Comparison of ENCODE assay signal across 1 cellular context in genomic region chr1:232949636-232950196, GRCh38.
TF ChIP-seq lines count a peak whose summit lies in the region.

No MANE protein-coding gene starts in this region.

TF ChIP-seq in HepG2, 621 proteins besides CTCF, POLR2A, EP300 and RAD21 (continued from another document):
- TF ChIP-seq PBX3 (CRISPR knock-in tag; IDR thresholded peaks at IDR 0.05; ENCODE audit: borderline replicate concordance): no peak
- no peak for TF ChIP-seq ZNF326 (CRISPR knock-in tag; IDR thresholded peaks at IDR 0.05; ENCODE audit: borderline replicate concordance)
- no peak for TF ChIP-seq ZNF703 (CRISPR knock-in tag; IDR thresholded peaks at IDR 0.05; ENCODE audit: borderline replicate concordance)
- TF ChIP-seq, protein P1, sequence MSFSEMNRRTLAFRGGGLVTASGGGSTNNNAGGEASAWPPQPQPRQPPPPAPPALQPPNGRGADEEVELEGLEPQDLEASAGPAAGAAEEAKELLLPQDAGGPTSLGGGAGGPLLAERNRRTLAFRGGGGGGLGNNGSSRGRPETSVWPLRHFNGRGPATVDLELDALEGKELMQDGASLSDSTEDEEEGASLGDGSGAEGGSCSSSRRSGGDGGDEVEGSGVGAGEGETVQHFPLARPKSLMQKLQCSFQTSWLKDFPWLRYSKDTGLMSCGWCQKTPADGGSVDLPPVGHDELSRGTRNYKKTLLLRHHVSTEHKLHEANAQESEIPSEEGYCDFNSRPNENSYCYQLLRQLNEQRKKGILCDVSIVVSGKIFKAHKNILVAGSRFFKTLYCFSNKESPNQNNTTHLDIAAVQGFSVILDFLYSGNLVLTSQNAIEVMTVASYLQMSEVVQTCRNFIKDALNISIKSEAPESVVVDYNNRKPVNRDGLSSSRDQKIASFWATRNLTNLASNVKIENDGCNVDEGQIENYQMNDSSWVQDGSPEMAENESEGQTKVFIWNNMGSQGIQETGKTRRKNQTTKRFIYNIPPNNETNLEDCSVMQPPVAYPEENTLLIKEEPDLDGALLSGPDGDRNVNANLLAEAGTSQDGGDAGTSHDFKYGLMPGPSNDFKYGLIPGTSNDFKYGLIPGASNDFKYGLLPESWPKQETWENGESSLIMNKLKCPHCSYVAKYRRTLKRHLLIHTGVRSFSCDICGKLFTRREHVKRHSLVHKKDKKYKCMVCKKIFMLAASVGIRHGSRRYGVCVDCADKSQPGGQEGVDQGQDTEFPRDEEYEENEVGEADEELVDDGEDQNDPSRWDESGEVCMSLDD (CRISPR knock-in tag; IDR thresholded peaks at IDR 0.05; ENCODE audit: borderline replicate concordance): no peak
